In genomic region chr10:78758176-78758575, GRCh38 we compare ENCODE assay signal across 1 cellular context.
TF ChIP-seq lines count a peak whose summit lies in the region.

No MANE protein-coding gene starts in this region.

TF ChIP-seq in SK-N-SH, 30 proteins besides CTCF, POLR2A, EP300 and RAD21 (continued from another document):
- TF ChIP-seq ZBTB33 (IDR thresholded peaks at IDR 0.05; ENCODE audit: borderline replicate concordance, low read depth) (no peak), EZH2phosphoT487 (IDR thresholded peaks at IDR 0.05; ENCODE audit: borderline replicate concordance, low read depth) (no peak), TAF1 (IDR thresholded peaks at IDR 0.05; ENCODE audit: borderline replicate concordance, low read depth, low read length) (no peak), RCOR1 (IDR thresholded peaks at IDR 0.05; ENCODE audit: low read length) (no peak), NRF1 (IDR thresholded peaks at IDR 0.05; ENCODE audit: low read depth, low read length) (no peak), SIN3A (IDR thresholded peaks at IDR 0.05; ENCODE audit: borderline replicate concordance, low read depth, low read length) (no peak), GATA2 (CRISPR knock-in tag; IDR thresholded peaks at IDR 0.05) (no peak), FOXM1 (IDR thresholded peaks at IDR 0.05; ENCODE audit: low read depth) (no peak), YY1 (IDR thresholded peaks at IDR 0.05; ENCODE audit: low read depth) (no peak)
